In the genomic region with DNA sequence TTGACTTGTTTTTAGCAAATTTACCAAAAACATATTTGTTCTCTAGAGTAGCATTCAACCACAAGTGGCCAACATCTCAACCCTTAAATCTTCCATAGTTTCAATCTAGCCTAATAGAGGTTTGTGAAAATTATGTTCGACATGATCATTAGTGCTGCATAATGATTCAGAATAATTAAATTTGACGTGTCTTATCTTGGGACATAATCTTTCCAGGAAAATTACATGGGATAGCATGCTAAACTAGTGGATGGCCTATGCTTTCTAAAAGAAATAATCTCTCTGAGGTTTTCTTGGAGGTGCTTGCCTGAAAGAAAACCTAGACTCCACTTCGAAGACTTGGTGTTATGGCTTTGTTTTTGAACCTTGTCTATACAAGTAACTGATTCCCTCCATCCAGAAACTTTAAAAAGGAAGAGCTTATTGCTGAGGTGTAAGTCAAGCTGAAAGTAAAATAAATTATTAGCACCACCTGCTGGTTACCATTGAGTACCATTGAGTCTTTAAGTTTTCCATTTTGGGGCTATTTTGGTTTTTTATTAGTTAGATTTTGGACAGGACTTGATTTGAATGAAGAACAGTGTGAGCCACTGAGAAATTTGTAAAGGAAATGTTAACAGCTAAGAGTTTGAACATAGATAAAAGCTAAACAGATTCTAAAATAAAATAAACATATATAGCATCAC, we compare ENCODE assay signal across 9 cellular contexts.
DNase-seq lines count a peak whose midpoint lies in the region; ATAC-seq and FAIRE-seq lines count a peak whose summit lies in the region.
"Had no signal": no experiment of that assay in that cellular context is flagged by ENCODE, and none has a peak within 500 bp of the region (broad histone marks: within the 10 kb centered on the region; RNA-seq: fewer than 3 reads in every experiment).

No MANE protein-coding gene starts in this region.

- FAIRE-seq in HTR-8/SVneo (lab: Jason Lieb, UNC) (no peak), TTC549 (lab: Jason Lieb, UNC) (peak; percentile 67)
- FAIRE-seq: A204.1 had no signal

- ATAC-seq in HG03521 (IDR thresholded peaks at IDR 0.05; ENCODE audit: unreplicated experiment) = no peak
- ATAC-seq in HG03025 (IDR thresholded peaks at IDR 0.05; ENCODE audit: low FRiP score, unreplicated experiment) = no peak

- DNase-seq in DMS153 treated with DMSO at 0.1 percent for 48 hours (lab: John Stamatoyannopoulos, UW; ENCODE audit: unreplicated experiment) (peak; percentile 30), DMS153 (lab: John Stamatoyannopoulos, UW) (no peak), HTR-8/SVneo (ENCODE audit: insufficient read length, low spot score) (peak; percentile 29), iris pigment epithelial cell (ENCODE audit: low read depth) (peak; percentile 53), nucleus accumbens (lab: John Stamatoyannopoulos, UW) (no peak)

Comparison
In these comparisons a context has a peak if more than half of its experiments do, and no peak if none do; other contexts are left out.
1. DNase-seq: peak in DMS153 treated with DMSO at 0.1 percent for 48 hours (single experiment), HTR-8/SVneo (single experiment) and iris pigment epithelial cell (single experiment); none in DMS153 (single experiment) and nucleus accumbens (0 of 56).